Comparison of ENCODE assay signal across 8 cellular contexts in genomic region chr12:121223283-121223946, GRCh38. TPM values are rescaled to one million over a fixed set of nuclear protein-coding genes. Genes with fewer than 3 reads are reported as not detected.
DNase-seq lines count a peak whose midpoint lies in the region; ATAC-seq, FAIRE-seq and TF ChIP-seq lines count a peak whose summit lies in the region.

No MANE protein-coding gene starts in this region.

- H3K9me1 ChIP-seq in K562 (ENCODE audit: control insufficient read depth, insufficient read depth, low read length) = peaks cover 7% of the 10 kb centered on the region

- intact Hi-C loops in K562 (cut with micrococcal nuclease) = no loop called here

- H3K79me2 ChIP-seq in K562 (ENCODE audit: control insufficient read depth, insufficient read depth, low read length) = no peaks in the 10 kb centered on the region

- TF ChIP-seq EP300 in K562 (IDR thresholded peaks at IDR 0.05; ENCODE audit: low read length) = no peak

- no TSS peak for BruUV-seq in K562 (replicated peaks; lab: Mats Ljungman, UMichigan)

- H3K9me3 ChIP-seq in K562 (replicated peaks; ENCODE audit: control insufficient read depth, insufficient read depth, low read depth, low read length) = no peaks in the 10 kb centered on the region
- H3K9me3 ChIP-seq in small intestine (ENCODE audit: control insufficient read depth, low read depth) = no peaks in the 10 kb centered on the region

- TF ChIP-seq RAD21 in K562 (CRISPR knock-in tag; conservative IDR thresholded peaks at IDR 0.05 in 1 of 2, IDR thresholded peaks at IDR 0.05 in 1 of 2) = peak; percentile 42 to 48

- H2AFZ ChIP-seq in K562 (ENCODE audit: low read depth, low read length) = no peak overlapping the region

- H3K27me3 ChIP-seq in K562 (ENCODE audit: control insufficient read depth in 2 of 2, insufficient read depth in 2 of 2, low read length in 2 of 2) = no peaks in the 10 kb centered on the region
- H3K27me3 ChIP-seq in small intestine (ENCODE audit: control insufficient read depth in 2 of 2, insufficient read depth in 2 of 2, low read length in 2 of 2) = no peaks in the 10 kb centered on the region

- TF ChIP-seq CTCF in GM10266 (IDR thresholded peaks at IDR 0.05; ENCODE audit: control insufficient read depth, insufficient read depth, low read depth, missing control alignments) = peak; percentile 45
- peak; percentile 21 to 47 (median 42); a peak in 3 of 6 replicates for TF ChIP-seq CTCF in K562 (IDR thresholded peaks at IDR 0.05 in 2 of 3, conservative IDR thresholded peaks at IDR 0.05 in 1 of 3; ENCODE audit: insufficient read depth in 2 of 3, low read depth in 1 of 3, low read length in 3 of 3)

- H3K9ac ChIP-seq in K562 (ENCODE audit: insufficient read depth in 1 of 2, low read depth in 2 of 2, low read length in 2 of 2) = 0 out of 4 replicates have a peak overlapping the region, but pooled peaks of 1 of the 2 experiments have one; percentile 17

- H3K36me3 ChIP-seq in K562 (ENCODE audit: control insufficient read depth, insufficient read depth, low read length) (peaks cover 8% of the 10 kb centered on the region; the same call in 1 of the 3 replicates), small intestine (ENCODE audit: control insufficient read depth in 2 of 2, insufficient read depth in 2 of 2, low read length in 2 of 2) (peaks cover 4 to 8% of the 10 kb centered on the region in 2 donors)

- no peak overlapping the region for H3K27ac ChIP-seq in K562 (ENCODE audit: extremely low read depth, low read depth, low read length)
- H3K27ac ChIP-seq in small intestine (ENCODE audit: low read depth in 1 of 2, low read length in 1 of 2) = peak overlapping the region; percentile 63 to 75

- no peaks in the 10 kb centered on the region for H4K20me1 ChIP-seq in K562 (replicated peaks; ENCODE audit: control insufficient read depth, insufficient read depth, low read length)

- ATAC-seq in K562 = peak; percentile 74
- no peak for ATAC-seq in HG02759 (IDR thresholded peaks at IDR 0.05; ENCODE audit: unreplicated experiment)
- no peak for ATAC-seq in HG03196 (IDR thresholded peaks at IDR 0.05; ENCODE audit: unreplicated experiment)

- TF ChIP-seq POLR2A in K562 (conservative IDR thresholded peaks at IDR 0.05) = no peak

- H3K4me2 ChIP-seq in K562 (ENCODE audit: insufficient read depth, low read length) = no peak overlapping the region

- H3K4me1 ChIP-seq in K562 (replicated peaks in 1 of 2; ENCODE audit: control insufficient read depth in 2 of 2, insufficient read depth in 2 of 2, low read length in 2 of 2) (peaks cover 4 to 6% of the 10 kb centered on the region in 2 experiments; a peak in 4 of 5 replicates), small intestine (ENCODE audit: control insufficient read depth in 2 of 2, insufficient read depth in 1 of 2, low read depth in 1 of 2, low read length in 1 of 2) (no peaks in the 10 kb centered on the region)

- no peak for FAIRE-seq in K562 (lab: Jason Lieb, UNC)
- FAIRE-seq in small intestine (lab: Jason Lieb, UNC) = no peak

- H3K4me3 ChIP-seq in K562 = no peak overlapping the region
- H3K4me3 ChIP-seq in small intestine (ENCODE audit: low read depth in 1 of 2, low read length in 2 of 2) = no peak overlapping the region

- in situ Hi-C loops in K562 (cut with MboI) = no loop called here

- DNase-seq in GM10266 (ENCODE audit: extremely low spot score) (peak; percentile 40), OCI-M1 (lab: John Stamatoyannopoulos, UW) (peak; percentile 14), K562 (ENCODE audit: extremely low read depth in 1 of 4, low spot score in 3 of 4) (no peak), small intestine (peak; percentile 74), H4 (ENCODE audit: low spot score) (no peak), hippocampal formation (lab: John Stamatoyannopoulos, UW) (no peak)

- WGBS in K562 (ENCODE audit: insufficient coverage, low coverage, missing lambda C conversion rate) = 83% methylated on average over 15 of the region's 15 CpGs
- 32 to 62% (median 46%) methylated on average over 15 of the region's 15 CpGs for WGBS in small intestine, 3 donors

- POLR2A ChIA-PET in K562 (lab: Yijun Ruan, JAX) = interaction anchor here (0.8 to 2.1 kb wide), 6 partner anchors 9 to 20 kb away, joined by 3 to 5 read pairs (median 4); no protein-coding TSS in a partner anchor

- CTCF ChIA-PET in K562 (lab: Yijun Ruan, JAX; ENCODE audit: low intra/inter-chr PET ratio) = no interaction called here

TF ChIP-seq in K562, 482 proteins besides CTCF, POLR2A, EP300 and RAD21:
- TF ChIP-seq CBFB (CRISPR knock-in tag; IDR thresholded peaks at IDR 0.05) (no peak), SIX5 (IDR thresholded peaks at IDR 0.05; ENCODE audit: borderline replicate concordance in 1 of 2, insufficient read depth in 1 of 2, low read depth in 1 of 2, low read length in 2 of 2) (no peak), HDAC6 (IDR thresholded peaks at IDR 0.05; ENCODE audit: low read depth, low read length) (no peak), XRCC5 (IDR thresholded peaks at IDR 0.05; ENCODE audit: low read depth, low read length) (no peak), STAG1 (CRISPR knock-in tag; IDR thresholded peaks at IDR 0.05; ENCODE audit: borderline replicate concordance) (peak; percentile 36; the same call in 1 of the 2 replicates)
- TF ChIP-seq, protein P1, sequence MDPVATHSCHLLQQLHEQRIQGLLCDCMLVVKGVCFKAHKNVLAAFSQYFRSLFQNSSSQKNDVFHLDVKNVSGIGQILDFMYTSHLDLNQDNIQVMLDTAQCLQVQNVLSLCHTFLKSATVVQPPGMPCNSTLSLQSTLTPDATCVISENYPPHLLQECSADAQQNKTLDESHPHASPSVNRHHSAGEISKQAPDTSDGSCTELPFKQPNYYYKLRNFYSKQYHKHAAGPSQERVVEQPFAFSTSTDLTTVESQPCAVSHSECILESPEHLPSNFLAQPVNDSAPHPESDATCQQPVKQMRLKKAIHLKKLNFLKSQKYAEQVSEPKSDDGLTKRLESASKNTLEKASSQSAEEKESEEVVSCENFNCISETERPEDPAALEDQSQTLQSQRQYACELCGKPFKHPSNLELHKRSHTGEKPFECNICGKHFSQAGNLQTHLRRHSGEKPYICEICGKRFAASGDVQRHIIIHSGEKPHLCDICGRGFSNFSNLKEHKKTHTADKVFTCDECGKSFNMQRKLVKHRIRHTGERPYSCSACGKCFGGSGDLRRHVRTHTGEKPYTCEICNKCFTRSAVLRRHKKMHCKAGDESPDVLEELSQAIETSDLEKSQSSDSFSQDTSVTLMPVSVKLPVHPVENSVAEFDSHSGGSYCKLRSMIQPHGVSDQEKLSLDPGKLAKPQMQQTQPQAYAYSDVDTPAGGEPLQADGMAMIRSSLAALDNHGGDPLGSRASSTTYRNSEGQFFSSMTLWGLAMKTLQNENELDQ (CRISPR knock-in tag; IDR thresholded peaks at IDR 0.05; ENCODE audit: borderline replicate concordance) = no peak
- TF ChIP-seq, protein P2, sequence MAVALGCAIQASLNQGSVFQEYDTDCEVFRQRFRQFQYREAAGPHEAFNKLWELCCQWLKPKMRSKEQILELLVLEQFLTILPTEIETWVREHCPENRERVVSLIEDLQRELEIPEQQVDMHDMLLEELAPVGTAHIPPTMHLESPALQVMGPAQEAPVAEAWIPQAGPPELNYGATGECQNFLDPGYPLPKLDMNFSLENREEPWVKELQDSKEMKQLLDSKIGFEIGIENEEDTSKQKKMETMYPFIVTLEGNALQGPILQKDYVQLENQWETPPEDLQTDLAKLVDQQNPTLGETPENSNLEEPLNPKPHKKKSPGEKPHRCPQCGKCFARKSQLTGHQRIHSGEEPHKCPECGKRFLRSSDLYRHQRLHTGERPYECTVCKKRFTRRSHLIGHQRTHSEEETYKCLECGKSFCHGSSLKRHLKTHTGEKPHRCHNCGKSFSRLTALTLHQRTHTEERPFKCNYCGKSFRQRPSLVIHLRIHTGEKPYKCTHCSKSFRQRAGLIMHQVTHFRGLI (CRISPR knock-in tag; IDR thresholded peaks at IDR 0.05) = no peak
- TF ChIP-seq, protein P3, sequence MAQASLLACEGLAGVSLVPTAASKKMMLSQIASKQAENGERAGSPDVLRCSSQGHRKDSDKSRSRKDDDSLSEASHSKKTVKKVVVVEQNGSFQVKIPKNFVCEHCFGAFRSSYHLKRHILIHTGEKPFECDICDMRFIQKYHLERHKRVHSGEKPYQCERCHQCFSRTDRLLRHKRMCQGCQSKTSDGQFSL (CRISPR knock-in tag; IDR thresholded peaks at IDR 0.05) = peak; percentile 40; the same call in 1 of the 2 replicates
- TF ChIP-seq, protein P3 (tag; IDR thresholded peaks at IDR 0.05) = no peak

RNA-seq across cellular contexts. Expression of gene P2RX4, which starts 13.5 kb away (rescaled TPM):
- 40.9 and 60.5 TPM in 2 replicates for total RNA-seq in K562 (2011; cell fraction: chromatin; rRNA removed; ENCODE audit: low replicate concordance)
- 47.8 and 47.9 TPM in 2 replicates for total RNA-seq in K562 (2011; cell fraction: nucleolus; rRNA removed)
- total RNA-seq in K562 (2011; cell fraction: nucleoplasm; rRNA removed) = 55.4 and 61.5 TPM in 2 replicates
- total RNA-seq in K562 (2014; rRNA removed) (14.3 and 18.9 TPM in 2 replicates), K562 (2014; rRNA removed; fragmentation: Illumina TruSeq; extraction: Trizol) (7.8 and 9.6 TPM in 2 replicates), K562 (2015; rRNA removed; fragmentation: Illumina TruSeq; extraction: Trizol) (8.3 and 10.5 TPM in 2 replicates), K562 (2021) (12.8 and 14.2 TPM in 2 replicates)
- polyA plus RNA-seq in K562 (2011; rRNA removed) (15.4 and 20.8 TPM in 2 replicates), K562 (2014; fragmentation: Illumina TruSeq; extraction: Trizol) (11.7 and 13.0 TPM in 2 replicates), K562 (2014; fragmentation: Nextera tagmentation; extraction: Ambion mirVana) (1 to 10 TPM; 6.6 to 10.0 TPM), K562 (2014; rRNA removed) (21.5 and 23.4 TPM in 2 replicates), small intestine (10 to 100 TPM; 17.5 to 49.6 (median 37.3) TPM)
- 21.4 and 26.2 TPM in 2 replicates for polyA plus RNA-seq in K562 (2011; cell fraction: cytosol; rRNA removed)
- 26.6 and 29.1 TPM in 2 replicates for polyA plus RNA-seq in K562 (2011; cell fraction: nucleus; rRNA removed)
- polyA plus RNA-seq in K562 (2012) = 12.8 and 57.1 TPM in 2 replicates
- 14.9 and 19.2 TPM in 2 replicates for polyA minus RNA-seq in K562 (2011; rRNA and poly(A)+ RNA removed)
- polyA minus RNA-seq in K562 (2011; cell fraction: cytosol; rRNA and poly(A)+ RNA removed) = 5.3 and 9.4 TPM in 2 replicates
- 10.4 and 14.0 TPM in 2 replicates for polyA minus RNA-seq in K562 (2011; cell fraction: nucleus; rRNA and poly(A)+ RNA removed)
- total RNA-seq in H4 (2014; rRNA removed; shearing (Covaris generic)) = 52.3 and 61.7 TPM in 2 replicates

Comparison
In these comparisons a context has a peak if more than half of its experiments do, and no peak if none do; other contexts are left out.
1. DNase-seq: peak in GM10266 (single experiment), OCI-M1 (single experiment) and small intestine (single experiment); none in K562 (0 of 4), H4 (single experiment) and hippocampal formation (0 of 2).